Comparison of ENCODE assay signal across 8 cellular contexts in the genomic region with DNA sequence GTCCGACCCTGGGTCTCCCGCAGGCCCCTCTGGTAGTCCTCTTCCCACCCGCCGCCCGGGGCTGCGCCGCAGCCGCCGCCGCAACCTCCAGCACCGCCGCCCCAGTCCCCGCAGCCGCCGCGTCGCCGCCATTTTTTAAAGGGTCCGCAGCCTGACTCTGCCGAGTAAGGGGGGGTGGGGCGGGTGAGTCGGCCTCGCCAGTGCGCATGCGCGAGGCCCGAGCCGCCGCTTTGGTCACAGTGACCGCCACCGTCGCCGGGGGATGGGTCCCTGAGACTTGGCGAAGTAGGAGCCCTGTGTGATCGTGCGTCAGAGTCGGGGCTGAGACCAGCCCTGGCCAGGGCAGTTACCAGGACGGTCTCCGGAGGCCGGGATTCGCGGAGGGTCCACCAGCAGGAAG.
DNase-seq lines count a peak whose midpoint lies in the region; TF ChIP-seq lines count a peak whose summit lies in the region.
"Not testable (repeated sequence)": the region's sequence is repeated elsewhere in the genome, so short reads cannot be mapped to it uniquely, and the experiment has no call there.

No MANE protein-coding gene starts in this region.

- H2AFZ ChIP-seq in Loucy (ENCODE audit: low read length), result not testable (repeated sequence)

- intact Hi-C loops in lower leg skin (cut with DNase I; ENCODE audit: low total_unique reads), result not testable (repeated sequence)

- not testable (repeated sequence) for H3K36me3 ChIP-seq in BLaER1 treated with 17β-estradiol and CSF1 and Interleukin-3, amounts not matched to agents 10 nM and 100 nM; Loucy (ENCODE audit: insufficient read depth, low read length)

- CTCF ChIA-PET in activated naive CD4-positive, alpha-beta T cell treated with anti-CD3 and anti-CD28 coated beads, Interleukin-2, amount 10 ng/mL, durations not matched to agents 7 days and 5 days (lab: Charles Lee), result not testable (repeated sequence)

- H4K20me1 ChIP-seq in BLaER1 treated with 17β-estradiol and CSF1 and Interleukin-3, amounts not matched to agents 10 nM and 100 nM; Loucy (ENCODE audit: insufficient read depth, low read length, poor library complexity, severe bottlenecking): not testable (repeated sequence)

- peak overlapping the region; percentile 95 for H3K27ac Mint-ChIP-seq in activated naive CD4-positive, alpha-beta T cell treated with anti-CD3 and anti-CD28 coated beads, Interleukin-2, amount 10 ng/mL, durations not matched to agents 7 days and 5 days
- H3K27ac Mint-ChIP-seq in endothelial cell (ENCODE audit: unreplicated experiment), result not testable (repeated sequence)

- DNase-seq in activated CD4-positive, alpha-beta T cell treated with anti-CD3 and anti-CD28 coated beads for 48 hours, result peak; percentile 79
- DNase-seq in activated naive CD4-positive, alpha-beta T cell treated with anti-CD3 and anti-CD28 coated beads, Interleukin-2, amount 10 ng/mL, durations not matched to agents 7 days and 5 days, result peak; percentile 77
- peak; percentile 43 for DNase-seq in endothelial cell (ENCODE audit: low spot score)
- DNase-seq in lower leg skin (ENCODE audit: low spot score in 2 of 2), result peak; percentile 44 to 96
- DNase-seq in skeletal muscle cell (ENCODE audit: low read depth), result not testable (repeated sequence)
- DNase-seq in stimulated activated CD8-positive, alpha-beta memory T cell treated with anti-CD3 and anti-CD28 coated beads, Interleukin-7, amount 100 ng/mL, for 1 hour (ENCODE audit: low read depth in 2 of 2), result peak; percentile 46 to 51

- TF ChIP-seq POLR2A in lower leg skin (IDR thresholded peaks at IDR 0.05), result not testable (repeated sequence)

- WGBS in lower leg skin, 2 donors, result 1% methylated on average over 18 of the region's 42 CpGs; no CpG with 5 or more reads in 1 of the 2 donors

- peak overlapping the region; percentile 56 to 72 (median 64); a peak in 18 of 20 replicates for H3K4me3 ChIP-seq in BLaER1 treated with 17β-estradiol and CSF1 and Interleukin-3, amounts not matched to agents 10 nM and 100 nM
- H3K4me3 ChIP-seq in Loucy (ENCODE audit: low read length, poor library complexity, severe bottlenecking), result peak overlapping the region; percentile 75
- H3K4me3 ChIP-seq in lower leg skin (ENCODE audit: low read depth, poor library complexity, severe bottlenecking), result peak overlapping the region; percentile 58
- peak overlapping the region; percentile 31 for H3K4me3 ChIP-seq in skeletal muscle cell (ENCODE audit: low read depth, low read length)

- H3K4me3 Mint-ChIP-seq in activated naive CD4-positive, alpha-beta T cell treated with anti-CD3 and anti-CD28 coated beads, Interleukin-2, amount 10 ng/mL, durations not matched to agents 7 days and 5 days, result peak overlapping the region; percentile 96
- H3K4me3 Mint-ChIP-seq in endothelial cell (ENCODE audit: unreplicated experiment), result peak overlapping the region; percentile 96

- H3K9me2 ChIP-seq in Loucy (replicated peaks; ENCODE audit: low read depth, low read length), result not testable (repeated sequence)

- H3K4me2 ChIP-seq in BLaER1 treated with 17β-estradiol and CSF1 and Interleukin-3, amounts not matched to agents 10 nM and 100 nM; Loucy (ENCODE audit: low read depth, low read length, poor library complexity, severe bottlenecking): not testable (repeated sequence)

- H3K9me3 Mint-ChIP-seq in activated naive CD4-positive, alpha-beta T cell treated with anti-CD3 and anti-CD28 coated beads, Interleukin-2, amount 10 ng/mL, durations not matched to agents 7 days and 5 days; endothelial cell (ENCODE audit: unreplicated experiment): not testable (repeated sequence)

- not testable (repeated sequence) for H3K27me3 Mint-ChIP-seq in activated naive CD4-positive, alpha-beta T cell treated with anti-CD3 and anti-CD28 coated beads, Interleukin-2, amount 10 ng/mL, durations not matched to agents 7 days and 5 days; endothelial cell (ENCODE audit: unreplicated experiment)

- peak overlapping the region; percentile 66 to 79 (median 75); a peak in 19 of 22 replicates for H3K9ac ChIP-seq in BLaER1 treated with 17β-estradiol and CSF1 and Interleukin-3, amounts not matched to agents 10 nM and 100 nM
- H3K9ac ChIP-seq in Loucy (ENCODE audit: low read depth, low read length, poor library complexity, severe bottlenecking), result peak overlapping the region; percentile 65

- peaks cover 12 to 28% (median 22%) of the 10 kb centered on the region in 11 experiments; a peak in 21 of 22 replicates for H3K9me3 ChIP-seq in BLaER1 treated with 17β-estradiol and CSF1 and Interleukin-3, amounts not matched to agents 10 nM and 100 nM (replicated peaks in 1 of 11)
- H3K9me3 ChIP-seq in Loucy (ENCODE audit: insufficient read depth, low read depth, low read length), result not testable (repeated sequence)

- not testable (repeated sequence) for H3K4me1 ChIP-seq in BLaER1 treated with 17β-estradiol and CSF1 and Interleukin-3, amounts not matched to agents 10 nM and 100 nM; Loucy (ENCODE audit: insufficient read depth, low read length, poor library complexity, severe bottlenecking)

- not testable (repeated sequence) for H3K27me3 ChIP-seq in BLaER1 treated with 17β-estradiol and CSF1 and Interleukin-3, amounts not matched to agents 10 nM and 100 nM; Loucy (ENCODE audit: insufficient read depth, low read length, poor library complexity, severe bottlenecking)

- peak overlapping the region in 7 of 11 experiments; percentile 48 to 74 (median 60); a peak in 13 of 22 replicates for H3K27ac ChIP-seq in BLaER1 treated with 17β-estradiol and CSF1 and Interleukin-3, amounts not matched to agents 10 nM and 100 nM

- not testable (repeated sequence) for H3F3A ChIP-seq in Loucy (ENCODE audit: low read depth)

- H3K4me1 Mint-ChIP-seq in activated naive CD4-positive, alpha-beta T cell treated with anti-CD3 and anti-CD28 coated beads, Interleukin-2, amount 10 ng/mL, durations not matched to agents 7 days and 5 days; endothelial cell (ENCODE audit: unreplicated experiment): not testable (repeated sequence)

- H3K79me2 ChIP-seq in Loucy (ENCODE audit: insufficient read depth, low read length), result not testable (repeated sequence)

- TF ChIP-seq CTCF in Loucy (conservative IDR thresholded peaks at IDR 0.05; ENCODE audit: low read length); endothelial cell (IDR thresholded peaks at IDR 0.05; ENCODE audit: unreplicated experiment); lower leg skin (IDR thresholded peaks at IDR 0.05): not testable (repeated sequence)

- not testable (repeated sequence) for H3K36me3 Mint-ChIP-seq in activated naive CD4-positive, alpha-beta T cell treated with anti-CD3 and anti-CD28 coated beads, Interleukin-2, amount 10 ng/mL, durations not matched to agents 7 days and 5 days; endothelial cell (ENCODE audit: low read depth, unreplicated experiment)
